ENCODE assay signal across 8 cellular contexts in genomic region chrX:55056820-55057690, GRCh38. TPM values are rescaled to one million over a fixed set of nuclear protein-coding genes. Genes with fewer than 3 reads are reported as not detected.
A peak's percentile ranks its signal among the peaks of the same experiment; 100 is the strongest.
DNase-seq lines count a peak whose midpoint lies in the region; FAIRE-seq and TF ChIP-seq lines count a peak whose summit lies in the region.

No MANE protein-coding gene starts in this region.

- H3K9me3 ChIP-seq in endothelial cell of umbilical vein (replicated peaks; ENCODE audit: control insufficient read depth, insufficient read depth, low read length), result no peaks in the 10 kb centered on the region
- no peaks in the 10 kb centered on the region for H3K9me3 ChIP-seq in skeletal muscle tissue (ENCODE audit: control insufficient read depth in 3 of 3, low read length in 3 of 3)

- no peak for TF ChIP-seq POLR2A in endothelial cell of umbilical vein (IDR thresholded peaks at IDR 0.05; ENCODE audit: low read depth, low read length)

- peak overlapping the region; percentile 92 for H3K4me2 ChIP-seq in endothelial cell of umbilical vein (ENCODE audit: insufficient read depth, low read length)

- H3K36me3 ChIP-seq in endothelial cell of umbilical vein (ENCODE audit: control insufficient read depth in 2 of 2, extremely low read depth in 1 of 2, insufficient read depth in 2 of 2, low read length in 2 of 2) (no peaks in the 10 kb centered on the region), skeletal muscle tissue (ENCODE audit: control insufficient read depth in 3 of 3, insufficient read depth in 3 of 3, low read length in 3 of 3) (no peaks in the 10 kb centered on the region)

- peak overlapping the region in 1 of 3 experiments; percentile 15 for H3K4me3 ChIP-seq in endothelial cell of umbilical vein (replicated peaks in 1 of 3; ENCODE audit: insufficient read depth in 1 of 3, low read depth in 1 of 3, low read length in 3 of 3)
- peak overlapping the region; percentile 19 to 49 (median 22) for H3K4me3 ChIP-seq in skeletal muscle tissue (ENCODE audit: low read length in 3 of 3)

- H4K20me1 ChIP-seq in endothelial cell of umbilical vein (replicated peaks; ENCODE audit: control insufficient read depth, extremely low read depth, insufficient read depth, low read length), result no peaks in the 10 kb centered on the region

- H3K4me1 ChIP-seq in endothelial cell of umbilical vein (ENCODE audit: control insufficient read depth, extremely low read depth, insufficient read depth, low read length), result peaks cover 4% of the 10 kb centered on the region
- H3K4me1 ChIP-seq in skeletal muscle tissue (ENCODE audit: control insufficient read depth in 3 of 3, insufficient read depth in 3 of 3, low read length in 3 of 3), result peaks cover 0 to 3% (median 0%) of the 10 kb centered on the region in 3 donors

- H3K9ac ChIP-seq in endothelial cell of umbilical vein (replicated peaks; ENCODE audit: extremely low read depth, insufficient read depth, low read length) (peak overlapping the region; percentile 62), skeletal muscle tissue (ENCODE audit: low read depth in 1 of 3, low read length in 3 of 3) (no peak overlapping the region)

- FAIRE-seq in endothelial cell of umbilical vein (lab: Jason Lieb, UNC) (peak; percentile 73), RCC 7860 (lab: Jason Lieb, UNC) (no peak)

- H2AFZ ChIP-seq in endothelial cell of umbilical vein (ENCODE audit: low read depth, low read length), result peak overlapping the region; percentile 65

- H3K27ac ChIP-seq in endothelial cell of umbilical vein (ENCODE audit: insufficient read depth, low read depth, low read length), result peak overlapping the region; percentile 87
- H3K27ac ChIP-seq in skeletal muscle tissue (ENCODE audit: low read depth, low read length), result no peak overlapping the region

- BruUV-seq in endothelial cell of umbilical vein (replicated peaks; lab: Mats Ljungman, UMichigan), result no TSS peak

- no peaks in the 10 kb centered on the region for H3K9me1 ChIP-seq in endothelial cell of umbilical vein (replicated peaks; ENCODE audit: control insufficient read depth, extremely low read depth, insufficient read depth, low read length)

- no peaks in the 10 kb centered on the region for H3K27me3 ChIP-seq in endothelial cell of umbilical vein (ENCODE audit: control insufficient read depth in 2 of 2, insufficient read depth in 2 of 2, low read length in 2 of 2)
- H3K27me3 ChIP-seq in skeletal muscle tissue (ENCODE audit: control insufficient read depth in 3 of 3, insufficient read depth in 3 of 3, low read length in 3 of 3), result no peaks in the 10 kb centered on the region

- no peak for TF ChIP-seq CTCF in endothelial cell of umbilical vein (IDR thresholded peaks at IDR 0.05; ENCODE audit: extremely low read depth in 1 of 2, insufficient read depth in 1 of 2, low read depth in 1 of 2, low read length in 2 of 2)

- POLR2A ChIA-PET in endothelial cell of umbilical vein (lab: Charles Lee), result no interaction called here

- CTCF ChIA-PET in endothelial cell of umbilical vein (lab: Charles Lee), result interaction anchor here (0.6 to 1.3 kb wide), 10 partner anchors 12 to 1739 kb away, joined by 3 to 33 read pairs (median 4); partner anchors contain the start of genes APEX2 and TSR2

- intact Hi-C loops in endothelial cell of umbilical vein (cut with micrococcal nuclease), result loop anchor here (1.0 to 5.0 kb wide), 7 partner anchors 48 to 700 kb away; partner anchors contain the start of gene WNK3

- H3K79me2 ChIP-seq in endothelial cell of umbilical vein (ENCODE audit: control insufficient read depth, insufficient read depth, low read length), result no peaks in the 10 kb centered on the region

- DNase-seq in activated CD8-positive, alpha-beta memory T cell treated with anti-CD3 and anti-CD28 coated beads, Interleukin-2, amount 50 U/mL, for 1 hour (ENCODE audit: extremely low read depth), result peak; percentile 22
- no peak for DNase-seq in activated CD8-positive, alpha-beta memory T cell treated with anti-CD3 and anti-CD28 coated beads for 24 hours
- DNase-seq in T follicular helper cell (ENCODE audit: low read depth) (peak; percentile 34), endothelial cell of umbilical vein (ENCODE audit: low read depth, low spot score) (peak; percentile 81), glomerular visceral epithelial cell (ENCODE audit: extremely low spot score) (no peak), RCC 7860 (ENCODE audit: low spot score) (no peak), NCI-H345 treated with DMSO at 0.1 percent for 48 hours (lab: John Stamatoyannopoulos, UW; ENCODE audit: unreplicated experiment) (no peak)

- dilution Hi-C loops in endothelial cell of umbilical vein (cut with MboI; ENCODE audit: extremely low pct_ligation_motif_present, low sequenced_read_pairs), result no loop called here

TF ChIP-seq in endothelial cell of umbilical vein, 7 proteins besides CTCF, POLR2A, EP300 and RAD21:
- peak; percentile 4 for TF ChIP-seq JUN (IDR thresholded peaks at IDR 0.05; ENCODE audit: borderline replicate concordance, insufficient read depth, insufficient read length, low read depth)
- TF ChIP-seq GATA2 (IDR thresholded peaks at IDR 0.05; ENCODE audit: insufficient read depth, insufficient read length, low read depth, low read length), result no peak
- peak; percentile 10 for TF ChIP-seq FOS (IDR thresholded peaks at IDR 0.05; ENCODE audit: borderline replicate concordance, insufficient read depth, low read length)
- no peak for TF ChIP-seq MAX (IDR thresholded peaks at IDR 0.05; ENCODE audit: insufficient read depth, insufficient read length)
- no peak for TF ChIP-seq EZH2 (IDR thresholded peaks at IDR 0.05; ENCODE audit: borderline replicate concordance, low read depth, low read length, severe bottlenecking)
- TF ChIP-seq POLR2AphosphoS5 (IDR thresholded peaks at IDR 0.05; ENCODE audit: insufficient read depth, low read depth, low read length), result no peak
TF ChIP-seq in endothelial cell of umbilical vein: peak in this region for 2.

RNA-seq across cellular contexts. Expression of gene PAGE2B, which starts 17.8 kb away (rescaled TPM):
- total RNA-seq in endothelial cell of umbilical vein, result not detected in 2 replicates
- polyA plus RNA-seq in endothelial cell of umbilical vein, result not detected in 2 replicates
- polyA plus RNA-seq in endothelial cell of umbilical vein (2011; cell fraction: cytosol; rRNA removed), result not detected in 2 replicates
- 0.54 TPM in 1 of 2 replicates, not detected in the other for polyA plus RNA-seq in endothelial cell of umbilical vein (2011; cell fraction: nucleus; rRNA removed)
- not detected in 2 replicates for polyA plus RNA-seq in endothelial cell of umbilical vein (2012)
- polyA minus RNA-seq in endothelial cell of umbilical vein, result not detected in 2 replicates
- not detected for polyA minus RNA-seq in endothelial cell of umbilical vein (2011; cell fraction: cytosol; rRNA and poly(A)+ RNA removed)
- polyA minus RNA-seq in endothelial cell of umbilical vein (2011; cell fraction: nucleus; rRNA and poly(A)+ RNA removed), result not detected in 2 replicates
- total RNA-seq in skeletal muscle tissue, result not detected

RNA-seq across cellular contexts. Expression of gene ALAS2, which starts 26.3 kb away (rescaled TPM):
- not detected in 2 replicates for total RNA-seq in endothelial cell of umbilical vein
- not detected in 2 replicates for polyA plus RNA-seq in endothelial cell of umbilical vein
- not detected in 2 replicates for polyA plus RNA-seq in endothelial cell of umbilical vein (2011; cell fraction: cytosol; rRNA removed)
- not detected in 2 replicates for polyA plus RNA-seq in endothelial cell of umbilical vein (2011; cell fraction: nucleus; rRNA removed)
- not detected in 2 replicates for polyA plus RNA-seq in endothelial cell of umbilical vein (2012)
- 2.2 and 3.4 TPM in 2 replicates for polyA minus RNA-seq in endothelial cell of umbilical vein
- polyA minus RNA-seq in endothelial cell of umbilical vein (2011; cell fraction: cytosol; rRNA and poly(A)+ RNA removed), result not detected
- not detected in 2 replicates for polyA minus RNA-seq in endothelial cell of umbilical vein (2011; cell fraction: nucleus; rRNA and poly(A)+ RNA removed)
- total RNA-seq in skeletal muscle tissue, result 301 TPM

RNA-seq across cellular contexts. Expression of gene PAGE2, which starts 31.8 kb away (rescaled TPM):
- total RNA-seq in endothelial cell of umbilical vein (not detected in 2 replicates), skeletal muscle tissue (not detected)
- not detected in 2 replicates for polyA plus RNA-seq in endothelial cell of umbilical vein
- not detected in 2 replicates for polyA plus RNA-seq in endothelial cell of umbilical vein (2011; cell fraction: cytosol; rRNA removed)
- not detected in 2 replicates for polyA plus RNA-seq in endothelial cell of umbilical vein (2011; cell fraction: nucleus; rRNA removed)
- polyA plus RNA-seq in endothelial cell of umbilical vein (2012), result not detected in 2 replicates
- not detected in 2 replicates for polyA minus RNA-seq in endothelial cell of umbilical vein
- not detected for polyA minus RNA-seq in endothelial cell of umbilical vein (2011; cell fraction: cytosol; rRNA and poly(A)+ RNA removed)
- polyA minus RNA-seq in endothelial cell of umbilical vein (2011; cell fraction: nucleus; rRNA and poly(A)+ RNA removed), result not detected in 2 replicates

RNA-seq across cellular contexts. Expression of gene APEX2, which starts 56.9 kb away (rescaled TPM):
- total RNA-seq in endothelial cell of umbilical vein (22.7 and 26.6 TPM in 2 replicates), skeletal muscle tissue (2.1 TPM)
- polyA plus RNA-seq in endothelial cell of umbilical vein, result 54.1 and 55.9 TPM in 2 replicates
- 37.9 and 38.1 TPM in 2 replicates for polyA plus RNA-seq in endothelial cell of umbilical vein (2011; cell fraction: cytosol; rRNA removed)
- 24.7 and 27.7 TPM in 2 replicates for polyA plus RNA-seq in endothelial cell of umbilical vein (2011; cell fraction: nucleus; rRNA removed)
- 22.3 and 25.7 TPM in 2 replicates for polyA plus RNA-seq in endothelial cell of umbilical vein (2012)
- polyA minus RNA-seq in endothelial cell of umbilical vein, result 38.4 and 40.5 TPM in 2 replicates
- 51.8 TPM for polyA minus RNA-seq in endothelial cell of umbilical vein (2011; cell fraction: cytosol; rRNA and poly(A)+ RNA removed)
- polyA minus RNA-seq in endothelial cell of umbilical vein (2011; cell fraction: nucleus; rRNA and poly(A)+ RNA removed), result 10.8 TPM in 2 replicates

Comparison
In these comparisons a context has a peak if more than half of its experiments do, and no peak if none do; other contexts are left out.
1. DNase-seq: peak in activated CD8-positive, alpha-beta memory T cell treated with anti-CD3 and anti-CD28 coated beads, Interleukin-2, amount 50 U/mL, for 1 hour (single experiment), T follicular helper cell (single experiment) and endothelial cell of umbilical vein (single experiment); none in activated CD8-positive, alpha-beta memory T cell treated with anti-CD3 and anti-CD28 coated beads for 24 hours (single experiment), glomerular visceral epithelial cell (single experiment), RCC 7860 (single experiment) and NCI-H345 treated with DMSO at 0.1 percent for 48 hours (single experiment).
2. RNA of gene ALAS2, which starts 26.3 kb away (total RNA-seq): 301 TPM in skeletal muscle tissue (single experiment); not detected in endothelial cell of umbilical vein; every median in the first group is over 100 times any median in the second.